In the genomic region with DNA sequence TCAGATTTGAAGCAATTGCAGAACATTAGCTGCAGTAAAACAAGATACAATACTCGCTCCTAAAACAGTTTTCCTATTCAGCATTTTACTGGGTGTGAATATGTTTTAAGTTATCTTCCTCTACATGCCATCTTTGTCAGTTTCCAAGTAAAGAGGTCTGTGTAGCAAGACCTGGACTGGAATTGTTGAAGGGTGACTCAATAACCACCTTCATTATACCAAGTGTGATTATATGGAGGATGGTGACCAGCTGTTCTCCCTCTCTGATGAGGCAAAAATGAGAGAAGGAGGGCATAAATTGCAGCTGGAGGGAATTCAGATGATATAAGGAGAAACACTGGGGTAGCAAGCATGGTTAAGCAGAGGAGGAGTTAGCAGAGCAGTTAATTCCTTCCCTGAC, we compare ENCODE assay signal across 26 cellular contexts.
A peak's percentile ranks its signal among the peaks of the same experiment; 100 is the strongest.
DNase-seq lines count a peak whose midpoint lies in the region; ATAC-seq and TF ChIP-seq lines count a peak whose summit lies in the region.
"Had no signal": no experiment of that assay in that cellular context is flagged by ENCODE, and none has a peak within 500 bp of the region (broad histone marks: within the 10 kb centered on the region; RNA-seq: fewer than 3 reads in every experiment).

No MANE protein-coding gene starts in this region.

- no peak for ATAC-seq in IMR-90 (ENCODE audit: low read depth)
- no peak for ATAC-seq in stimulated activated naive CD8-positive, alpha-beta T cell treated with anti-CD3 and anti-CD28 coated beads, Interleukin-15, amount 100 ng/mL, for 72 hours
- ATAC-seq: activated T-helper 17 cell treated with anti-CD3 and anti-CD28 coated beads, Interleukin-2, amount 50 U/mL, for 72 hours; body of pancreas had no signal

- no peaks in the 10 kb centered on the region for H4K20me1 ChIP-seq in IMR-90 (ENCODE audit: insufficient read depth, low read length)

- no TSS peak for BruUV-seq in IMR-90 (replicated peaks; lab: Mats Ljungman, UMichigan)

- TF ChIP-seq RAD21 in IMR-90 (IDR thresholded peaks at IDR 0.05; ENCODE audit: low read length), result no peak

- TF ChIP-seq CTCF in IMR-90 (conservative IDR thresholded peaks at IDR 0.05; ENCODE audit: low read depth, low read length) (no peak), epithelial cell of esophagus (IDR thresholded peaks at IDR 0.05; ENCODE audit: insufficient read depth, low read depth, low read length, missing control alignments) (no peak)

- no peaks in the 10 kb centered on the region for H3K27me3 ChIP-seq in IMR-90 (ENCODE audit: control insufficient read depth, insufficient read depth, low read length)
- H3K27me3 ChIP-seq in mesenchymal stem cell (ENCODE audit: control insufficient read depth in 1 of 2, insufficient read depth in 1 of 2, low read length in 2 of 2), result no peaks in the 10 kb centered on the region
- H3K27me3 ChIP-seq: body of pancreas, sigmoid colon, thyroid gland had no signal

- H3K4me3 Mint-ChIP-seq in stimulated activated naive CD8-positive, alpha-beta T cell treated with anti-CD3 and anti-CD28 coated beads, Interleukin-15, amount 100 ng/mL, for 72 hours, result no peak overlapping the region
- no peak overlapping the region for H3K4me3 Mint-ChIP-seq in T-helper 2 cell treated with Interferon-gamma antibody and Interleukin-4, amounts not matched to agents 5 μg/mL and 100 μg/mL, for 36 hours
- H3K4me3 Mint-ChIP-seq: activated B cell treated with CpG ODN at 0.5 μM for 24 hours; activated naive CD8-positive, alpha-beta T cell; activated T-helper 17 cell treated with anti-CD3 and anti-CD28 coated beads, Interleukin-2, amount 50 U/mL, for 72 hours had no signal

- H3K4me2 ChIP-seq in IMR-90 (ENCODE audit: low read depth, low read length) (no peak overlapping the region), mesenchymal stem cell (ENCODE audit: low read length, poor library complexity, severe bottlenecking) (no peak overlapping the region)
- H3K4me2 ChIP-seq: PC-9 had no signal

- no peak overlapping the region for H3K4ac ChIP-seq in IMR-90 (ENCODE audit: low read depth, low read length)
- no peak overlapping the region for H3K4ac ChIP-seq in mesenchymal stem cell (ENCODE audit: low read depth in 1 of 2, low read length in 2 of 2)

- in situ Hi-C loops in IMR-90 (cut with MboI; ENCODE audit: low sequenced_read_pairs), result no loop called here

- H2BK5ac ChIP-seq in IMR-90 (ENCODE audit: low read depth, low read length, poor library complexity, severe bottlenecking) (no peak overlapping the region), mesenchymal stem cell (ENCODE audit: low read depth, low read length, poor library complexity, severe bottlenecking) (no peak overlapping the region)

- no peaks in the 10 kb centered on the region for H3K36me3 Mint-ChIP-seq in T-helper 2 cell treated with Interferon-gamma antibody and Interleukin-4, amounts not matched to agents 5 μg/mL and 100 μg/mL, for 36 hours (ENCODE audit: low read depth)
- H3K36me3 Mint-ChIP-seq: activated naive CD8-positive, alpha-beta T cell had no signal

- no peak overlapping the region for H4K8ac ChIP-seq in IMR-90 (ENCODE audit: low read depth in 2 of 2, low read length in 2 of 2)
- H4K8ac ChIP-seq in mesenchymal stem cell (ENCODE audit: low read length), result no peak overlapping the region

- H3K27ac Mint-ChIP-seq in stimulated activated naive CD8-positive, alpha-beta T cell treated with anti-CD3 and anti-CD28 coated beads, Interleukin-15, amount 100 ng/mL, for 72 hours, result no peak overlapping the region
- H3K27ac Mint-ChIP-seq in T-helper 2 cell treated with Interferon-gamma antibody and Interleukin-4, amounts not matched to agents 5 μg/mL and 100 μg/mL, for 36 hours, result no peak overlapping the region
- H3K27ac Mint-ChIP-seq: activated B cell treated with CpG ODN at 0.5 μM for 24 hours; activated naive CD8-positive, alpha-beta T cell; activated T-helper 17 cell treated with anti-CD3 and anti-CD28 coated beads, Interleukin-2, amount 50 U/mL, for 72 hours; progenitor cell of endocrine pancreas had no signal

- CTCF ChIA-PET in IMR-90 (lab: Yijun Ruan, JAX), result no interaction called here

- no peak overlapping the region for H4K5ac ChIP-seq in IMR-90 (ENCODE audit: low read depth, low read length)

- no peak overlapping the region for H2AK9ac ChIP-seq in IMR-90 (replicated peaks; ENCODE audit: low read depth, low read length, poor library complexity)

- no CpG with 5 or more reads among the region's 1 CpG for WGBS in IMR-90 (ENCODE audit: extremely low coverage in 2 of 2, insufficient read length in 1 of 2), 2 experiments
- WGBS in mesenchymal stem cell, result no CpG with 5 or more reads among the region's 1 CpG

- H3K18ac ChIP-seq in IMR-90 (ENCODE audit: low read depth, low read length), result no peak overlapping the region
- H3K18ac ChIP-seq in mesenchymal stem cell (ENCODE audit: low read depth in 1 of 2, low read length in 2 of 2), result no peak overlapping the region

- H2AFZ ChIP-seq in IMR-90 (replicated peaks; ENCODE audit: low read length, poor library complexity) (no peak overlapping the region), mesenchymal stem cell (ENCODE audit: low read depth, low read length) (no peak overlapping the region)
- H2AFZ ChIP-seq: PC-9 had no signal

- no peak overlapping the region for H2AK5ac ChIP-seq in IMR-90 (ENCODE audit: low read depth, low read length)
- no peak overlapping the region for H2AK5ac ChIP-seq in mesenchymal stem cell (ENCODE audit: low read length, severe bottlenecking)

- no peak overlapping the region for H2BK12ac ChIP-seq in mesenchymal stem cell (ENCODE audit: low read length in 2 of 2)

- H3K9me3 ChIP-seq in IMR-90 (ENCODE audit: control insufficient read depth, insufficient read depth, low read length) (no peaks in the 10 kb centered on the region), mesenchymal stem cell (ENCODE audit: control insufficient read depth, low read length) (no peaks in the 10 kb centered on the region)
- H3K9me3 ChIP-seq: body of pancreas, thyroid gland had no signal

- no peak for TF ChIP-seq POLR2A in IMR-90 (IDR thresholded peaks at IDR 0.05; ENCODE audit: low read depth, low read length)

- H3K14ac ChIP-seq in IMR-90 (replicated peaks; ENCODE audit: low read depth, low read length) (no peak overlapping the region), mesenchymal stem cell (ENCODE audit: low read length in 2 of 2) (no peak overlapping the region)

- no peak overlapping the region for H3K56ac ChIP-seq in IMR-90 (ENCODE audit: extremely low read depth, insufficient read depth, low read length)

- H3K9ac ChIP-seq in IMR-90 (ENCODE audit: low read depth, low read length) (no peak overlapping the region), mesenchymal stem cell (ENCODE audit: low read length) (no peak overlapping the region)

- peaks cover 10 to 20% of the 10 kb centered on the region in 2 donors for H3K9me3 Mint-ChIP-seq in stimulated activated naive CD8-positive, alpha-beta T cell treated with anti-CD3 and anti-CD28 coated beads, Interleukin-15, amount 100 ng/mL, for 72 hours
- H3K9me3 Mint-ChIP-seq in T-helper 2 cell treated with Interferon-gamma antibody and Interleukin-4, amounts not matched to agents 5 μg/mL and 100 μg/mL, for 36 hours, result peaks cover 50% of the 10 kb centered on the region

- H3K36me3 ChIP-seq in IMR-90 (ENCODE audit: control insufficient read depth, insufficient read depth, low read length) (no peaks in the 10 kb centered on the region), mesenchymal stem cell (ENCODE audit: control insufficient read depth in 1 of 2, insufficient read depth in 2 of 2, low read depth in 1 of 2, low read length in 2 of 2) (no peaks in the 10 kb centered on the region)
- H3K36me3 ChIP-seq: sigmoid colon, thyroid gland had no signal

- H3K79me1 ChIP-seq in IMR-90 (ENCODE audit: low read depth in 1 of 2, low read length in 2 of 2) (no peaks in the 10 kb centered on the region), mesenchymal stem cell (replicated peaks; ENCODE audit: low read length, poor library complexity, severe bottlenecking) (no peaks in the 10 kb centered on the region)

- H3K9me1 ChIP-seq in IMR-90 (ENCODE audit: insufficient read depth, low read length), result no peaks in the 10 kb centered on the region

- H3K27ac ChIP-seq in IMR-90 (ENCODE audit: insufficient read depth, low read length) (no peak overlapping the region), mesenchymal stem cell (ENCODE audit: low read length, poor library complexity, severe bottlenecking) (no peak overlapping the region)
- H3K27ac ChIP-seq: body of pancreas, PC-9, sigmoid colon, thyroid gland had no signal

- H2BK20ac ChIP-seq in IMR-90 (ENCODE audit: low read depth, low read length), result no peak overlapping the region

- H4K91ac ChIP-seq in IMR-90 (ENCODE audit: insufficient read depth, low read depth, low read length) (no peak overlapping the region), mesenchymal stem cell (ENCODE audit: low read length) (no peak overlapping the region)

- H2BK120ac ChIP-seq in IMR-90 (ENCODE audit: low read depth, low read length) (no peak overlapping the region), mesenchymal stem cell (ENCODE audit: low read depth, low read length) (no peak overlapping the region)

- no peaks in the 10 kb centered on the region for H3K4me1 Mint-ChIP-seq in stimulated activated naive CD8-positive, alpha-beta T cell treated with anti-CD3 and anti-CD28 coated beads, Interleukin-15, amount 100 ng/mL, for 72 hours
- H3K4me1 Mint-ChIP-seq in T-helper 2 cell treated with Interferon-gamma antibody and Interleukin-4, amounts not matched to agents 5 μg/mL and 100 μg/mL, for 36 hours (ENCODE audit: low read depth), result no peaks in the 10 kb centered on the region
- H3K4me1 Mint-ChIP-seq: activated B cell treated with CpG ODN at 0.5 μM for 24 hours; activated T-helper 17 cell treated with anti-CD3 and anti-CD28 coated beads, Interleukin-2, amount 50 U/mL, for 72 hours had no signal

- H3K4me3 ChIP-seq in IMR-90 (ENCODE audit: insufficient read depth, low read depth, low read length), result no peak overlapping the region
- no peak overlapping the region for H3K4me3 ChIP-seq in epithelial cell of esophagus (ENCODE audit: low read length)
- H3K4me3 ChIP-seq in mesenchymal stem cell (ENCODE audit: insufficient read depth in 1 of 2, low read depth in 1 of 2, low read length in 2 of 2), result no peak overlapping the region
- H3K4me3 ChIP-seq: body of pancreas, lung, PC-9, sigmoid colon, thyroid gland had no signal

- intact Hi-C loops in IMR-90 (cut with micrococcal nuclease), result no loop called here

- H2BK15ac ChIP-seq in IMR-90 (ENCODE audit: low read depth, low read length), result no peak overlapping the region
- no peak overlapping the region for H2BK15ac ChIP-seq in mesenchymal stem cell (ENCODE audit: low read depth, poor library complexity, severe bottlenecking)

- POLR2A ChIA-PET in IMR-90 (lab: Charles Lee; ENCODE audit: unreplicated experiment), result no interaction called here

- dilution Hi-C loops in IMR-90 (cut with HindIII; ENCODE audit: low sequenced_read_pairs, unreplicated experiment), result no loop called here

- H3K4me1 ChIP-seq in IMR-90 (ENCODE audit: control insufficient read depth, insufficient read depth, low read length), result no peaks in the 10 kb centered on the region
- no peaks in the 10 kb centered on the region for H3K4me1 ChIP-seq in mesenchymal stem cell (ENCODE audit: control insufficient read depth, insufficient read depth, low read depth, low read length)
- H3K4me1 ChIP-seq: body of pancreas, sigmoid colon, thyroid gland had no signal

- H3K27me3 Mint-ChIP-seq in stimulated activated naive CD8-positive, alpha-beta T cell treated with anti-CD3 and anti-CD28 coated beads, Interleukin-15, amount 100 ng/mL, for 72 hours, result no peaks in the 10 kb centered on the region
- H3K27me3 Mint-ChIP-seq in T-helper 2 cell treated with Interferon-gamma antibody and Interleukin-4, amounts not matched to agents 5 μg/mL and 100 μg/mL, for 36 hours (ENCODE audit: low read depth), result no peaks in the 10 kb centered on the region
- H3K27me3 Mint-ChIP-seq: activated B cell treated with CpG ODN at 0.5 μM for 24 hours; activated naive CD8-positive, alpha-beta T cell; activated T-helper 17 cell treated with anti-CD3 and anti-CD28 coated beads, Interleukin-2, amount 50 U/mL, for 72 hours; progenitor cell of endocrine pancreas had no signal

- DNase-seq in EH (ENCODE audit: low read depth) (peak; percentile 39), IMR-90 (peak; percentile 41), epithelial cell of esophagus (ENCODE audit: low read depth) (peak; percentile 43), mesenchymal stem cell (peak; percentile 7), COLO829 (ENCODE audit: low spot score) (no peak)
- no peak for DNase-seq in stimulated activated naive CD8-positive, alpha-beta T cell treated with anti-CD3 and anti-CD28 coated beads, Interleukin-15, amount 100 ng/mL, for 72 hours
- no peak for DNase-seq in T-helper 2 cell treated with Interferon-gamma antibody and Interleukin-4, amounts not matched to agents 5 μg/mL and 100 μg/mL, for 36 hours (ENCODE audit: low spot score)
- DNase-seq: activated B cell treated with CpG ODN at 0.5 μM for 24 hours; activated CD8-positive, alpha-beta memory T cell treated with anti-CD3 and anti-CD28 coated beads, Interleukin-2, amount 50 U/mL, for 4 hours; body of pancreas; DMS79 treated with DMSO at 0.1 percent for 48 hours; erythroblast; kidney glomerular epithelial cell; MM.1S; NCI-H1436; NK-92 treated with Interleukin-12 subunit alpha and Interleukin-12 subunit beta, amount 100 ng/mL, for 24 hours; PC-9; SHP77; sigmoid colon; stimulated activated naive CD4-positive, alpha-beta T cell treated with Interleukin-2 at 50 U/mL for 16 hours; T-helper 9 cell; thyroid gland had no signal

- no peak overlapping the region for H3K23ac ChIP-seq in IMR-90 (ENCODE audit: low read depth, low read length)
- H3K23ac ChIP-seq in mesenchymal stem cell (ENCODE audit: low read length in 2 of 2), result no peak overlapping the region

Comparison
In these comparisons a context has a peak if more than half of its experiments do, and no peak if none do; other contexts are left out.
1. DNase-seq: peak in EH (single experiment), IMR-90 (single experiment), epithelial cell of esophagus (single experiment) and mesenchymal stem cell (single experiment); none in stimulated activated naive CD8-positive, alpha-beta T cell treated with anti-CD3 and anti-CD28 coated beads, Interleukin-15, amount 100 ng/mL, for 72 hours (0 of 2), COLO829 (single experiment) and T-helper 2 cell treated with Interferon-gamma antibody and Interleukin-4, amounts not matched to agents 5 μg/mL and 100 μg/mL, for 36 hours (single experiment).